8 cellular contexts compared by ENCODE assay signal in the genomic region with DNA sequence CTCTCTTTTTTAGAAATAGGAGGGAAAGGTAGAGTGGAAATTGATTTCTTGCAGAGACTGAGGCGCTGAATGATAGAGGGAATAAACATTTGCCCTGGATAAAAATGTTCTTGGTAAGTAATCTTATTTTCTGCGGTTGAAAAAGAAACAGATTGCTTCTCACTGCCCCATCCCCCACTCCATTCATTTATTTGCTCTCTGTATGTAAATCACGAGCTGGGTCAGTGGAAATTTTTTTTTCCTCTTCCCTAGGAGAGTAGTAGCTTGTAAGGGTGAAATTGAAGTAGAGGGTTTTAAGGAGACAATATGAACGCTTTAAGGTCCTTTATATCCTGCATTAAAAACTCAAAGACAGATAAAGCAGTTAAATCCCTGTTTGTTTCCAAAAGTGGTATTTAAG. TPM values are rescaled to one million over a fixed set of nuclear protein-coding genes. Genes with fewer than 3 reads are reported as not detected.
DNase-seq lines count a peak whose midpoint lies in the region; ATAC-seq, FAIRE-seq and TF ChIP-seq lines count a peak whose summit lies in the region.

No MANE protein-coding gene starts in this region.

- no peak for TF ChIP-seq EP300 in H1 (IDR thresholded peaks at IDR 0.05; ENCODE audit: borderline replicate concordance in 1 of 2, low read depth in 2 of 2, low read length in 2 of 2)

- DNase-seq in COR-L47 (lab: John Stamatoyannopoulos, UW): peak; percentile 32
- DNase-seq in NCI-H345 treated with DMSO at 0.1 percent for 48 hours (lab: John Stamatoyannopoulos, UW; ENCODE audit: unreplicated experiment): peak; percentile 65
- no peak for DNase-seq in H1 (ENCODE audit: low read depth in 1 of 2, low spot score in 2 of 2)
- no peak for DNase-seq in neuronal stem cell (ENCODE audit: low spot score)
- DNase-seq in SJCRH30: no peak
- DNase-seq in activated CD4-positive, CD25-positive, alpha-beta regulatory T cell (lab: John Stamatoyannopoulos, UW): no peak
- no peak for DNase-seq in activated effector memory CD4-positive, alpha-beta T cell treated with Interleukin-2 at 50 U/mL for 16 hours

- H2AFZ ChIP-seq in H1 (ENCODE audit: low read length): no peak overlapping the region; the same call in 1 of the 2 replicates
- peak overlapping the region; percentile 92 for H2AFZ ChIP-seq in neuronal stem cell (ENCODE audit: low read length)

- H2BK12ac ChIP-seq in H1 (ENCODE audit: low read depth, low read length) (no peak overlapping the region), neuronal stem cell (ENCODE audit: low read length) (no peak overlapping the region)

- H4K8ac ChIP-seq in H1 (ENCODE audit: extremely low read depth, insufficient read depth, low read length) (no peak overlapping the region), neuronal stem cell (ENCODE audit: low read depth, low read length) (no peak overlapping the region)

- H3K27me3 ChIP-seq in H1 (replicated peaks in 1 of 4; ENCODE audit: control insufficient read depth in 3 of 4, extremely low read depth in 1 of 4, insufficient read depth in 3 of 4, low read length in 3 of 4) (peaks cover 10 to 38% (median 20%) of the 10 kb centered on the region in 4 experiments), neuronal stem cell (ENCODE audit: control insufficient read depth in 3 of 3, insufficient read depth in 3 of 3, low read depth in 1 of 3, low read length in 3 of 3) (peaks cover 0 to 21% (median 0%) of the 10 kb centered on the region in 3 experiments), SJCRH30 (no peaks in the 10 kb centered on the region)

- peaks cover 12% of the 10 kb centered on the region; the same call in 1 of the 2 replicates for H3K23me2 ChIP-seq in H1 (ENCODE audit: low read depth, low read length)

- CTCF ChIA-PET in H1 (lab: Charles Lee; ENCODE audit: partially characterized antibody): interaction anchor here (0.6 to 1.2 kb wide), 5 partner anchors 9 to 98 kb away, joined by 3 read pairs; no protein-coding TSS in a partner anchor

- H2BK20ac ChIP-seq in H1 (ENCODE audit: low read length): no peak overlapping the region

- H4K91ac ChIP-seq in H1 (replicated peaks; ENCODE audit: insufficient read length, low read length): no peak overlapping the region
- no peak overlapping the region for H4K91ac ChIP-seq in neuronal stem cell (ENCODE audit: low read depth, low read length, poor library complexity)

- H3K14ac ChIP-seq in H1 (ENCODE audit: insufficient read length) (no peak overlapping the region), neuronal stem cell (ENCODE audit: low read length) (no peak overlapping the region)

- H3K79me2 ChIP-seq in H1 (ENCODE audit: control insufficient read depth in 1 of 2, insufficient read depth in 2 of 2, low read length in 2 of 2): no peaks in the 10 kb centered on the region

- H3K9ac ChIP-seq in H1 (replicated peaks in 1 of 4; ENCODE audit: extremely low read depth in 1 of 4, low read depth in 3 of 4, low read length in 3 of 4) (peak overlapping the region in 1 of 4 experiments; percentile 21; a peak in 1 of 7 replicates), neuronal stem cell (ENCODE audit: low read depth, low read length, poor library complexity) (no peak overlapping the region)

- no peak overlapping the region for H3K4ac ChIP-seq in H1 (replicated peaks; ENCODE audit: insufficient read length, low read depth, low read length)
- H3K4ac ChIP-seq in neuronal stem cell (ENCODE audit: low read length): no peak overlapping the region

- no peak for TF ChIP-seq CTCF in H1 (IDR thresholded peaks at IDR 0.05; ENCODE audit: control extremely low read depth in 1 of 3, insufficient read depth in 1 of 3, low read depth in 1 of 3, low read length in 3 of 3)

- 0% methylated on average over 4 of the region's 4 CpGs; no CpG with 5 or more reads in 1 of the 2 experiments for WGBS in H1 (ENCODE audit: extremely low coverage in 1 of 2, insufficient coverage in 1 of 2, insufficient read length in 1 of 2, insufficient replicate concordance in 2 of 2, low coverage in 1 of 2, low lambda C conversion rate in 2 of 2, missing lambda C conversion rate in 1 of 2), 2 experiments
- no CpG with 5 or more reads among the region's 4 CpGs for WGBS in neuronal stem cell (ENCODE audit: extremely low coverage in 2 of 2, insufficient read length in 2 of 2, insufficient replicate concordance in 1 of 2), 2 donors

- no peak for FAIRE-seq in H1 (lab: Jason Lieb, UNC)

- H2BK5ac ChIP-seq in H1 (ENCODE audit: low read depth, low read length) (no peak overlapping the region), neuronal stem cell (ENCODE audit: low read length) (no peak overlapping the region)

- no peak for TF ChIP-seq POLR2A in H1 (IDR thresholded peaks at IDR 0.05; ENCODE audit: control extremely low read depth in 1 of 2, low read depth in 2 of 2, low read length in 2 of 2)

- H3K18ac ChIP-seq in H1 (ENCODE audit: extremely low read depth, low read length) (no peak overlapping the region), neuronal stem cell (ENCODE audit: low read length) (no peak overlapping the region)

- H3K27ac ChIP-seq in H1 (ENCODE audit: low read depth, low read length): no peak overlapping the region
- no peak overlapping the region for H3K27ac ChIP-seq in neuronal stem cell (replicated peaks; ENCODE audit: low read length)
- H3K27ac ChIP-seq in SJCRH30: no peak overlapping the region

- H3K4me1 ChIP-seq in H1 (replicated peaks in 1 of 4; ENCODE audit: control insufficient read depth in 3 of 4, insufficient read depth in 4 of 4, low read length in 3 of 4) (peaks cover 2 to 10% (median 3%) of the 10 kb centered on the region in 4 experiments; a peak in 5 of 7 replicates), neuronal stem cell (ENCODE audit: control insufficient read depth in 2 of 2, insufficient read depth in 1 of 2, low read depth in 1 of 2, low read length in 2 of 2) (peaks cover 5 to 8% of the 10 kb centered on the region in 2 donors), SJCRH30 (no peaks in the 10 kb centered on the region)

- POLR2A ChIA-PET in H1 (lab: Charles Lee; ENCODE audit: partially characterized antibody): interaction anchor here (0.6 kb wide), 1 partner anchor 41 kb away, joined by 3 read pairs; no protein-coding TSS in a partner anchor

- peak overlapping the region; percentile 81 to 100 for H3K4me2 ChIP-seq in H1 (ENCODE audit: insufficient read depth in 1 of 2, low read depth in 2 of 2, low read length in 2 of 2)
- H3K4me2 ChIP-seq in neuronal stem cell (ENCODE audit: insufficient read depth, low read length, poor library complexity, severe bottlenecking): peak overlapping the region; percentile 55

- H3K9me3 ChIP-seq in H1 (ENCODE audit: insufficient read depth in 2 of 2, low read depth in 1 of 2, low read length in 1 of 2): no peaks in the 10 kb centered on the region
- no peaks in the 10 kb centered on the region for H3K9me3 ChIP-seq in neuronal stem cell (replicated peaks in 1 of 2; ENCODE audit: control insufficient read depth in 2 of 2, insufficient read depth in 1 of 2, low read depth in 1 of 2, low read length in 2 of 2)
- H3K9me3 ChIP-seq in SJCRH30 (replicated peaks): no peaks in the 10 kb centered on the region

- H2AK5ac ChIP-seq in H1 (ENCODE audit: low read depth, low read length): no peak overlapping the region
- no peak overlapping the region for H2AK5ac ChIP-seq in neuronal stem cell (ENCODE audit: low read depth, low read length)

- H3K4me3 ChIP-seq in H1 (ENCODE audit: extremely low read depth in 1 of 4, insufficient read depth in 2 of 4, low read depth in 3 of 4, low read length in 4 of 4) (peak overlapping the region; percentile 84 to 98 (median 87)), neuronal stem cell (ENCODE audit: low read length in 2 of 2) (peak overlapping the region; percentile 57 to 83), SJCRH30 (no peak overlapping the region)

- H2BK120ac ChIP-seq in H1 (replicated peaks; ENCODE audit: low read depth, low read length) (no peak overlapping the region), neuronal stem cell (ENCODE audit: low read depth, low read length) (no peak overlapping the region)

- H3K56ac ChIP-seq in H1 (replicated peaks; ENCODE audit: insufficient read length, low read depth, low read length): no peak overlapping the region

- no peak for ATAC-seq in HG03432 (IDR thresholded peaks at IDR 0.05; ENCODE audit: unreplicated experiment)

- TF ChIP-seq RAD21 in H1 (IDR thresholded peaks at IDR 0.05 in 1 of 2, conservative IDR thresholded peaks at IDR 0.05 in 1 of 2; ENCODE audit: low read depth in 2 of 2, low read length in 2 of 2): no peak

- H2BK15ac ChIP-seq in H1 (ENCODE audit: low read length) (no peak overlapping the region), neuronal stem cell (ENCODE audit: low read length) (no peak overlapping the region)

- no peak overlapping the region for H3K23ac ChIP-seq in H1 (ENCODE audit: insufficient read length)
- no peak overlapping the region for H3K23ac ChIP-seq in neuronal stem cell (ENCODE audit: low read depth, low read length, poor library complexity)

- H3K36me3 ChIP-seq in H1 (ENCODE audit: control insufficient read depth in 2 of 4, insufficient read depth in 4 of 4, low read length in 3 of 4) (no peaks in the 10 kb centered on the region), neuronal stem cell (replicated peaks in 1 of 2; ENCODE audit: control insufficient read depth in 2 of 2, insufficient read depth in 2 of 2, low read length in 2 of 2) (no peaks in the 10 kb centered on the region), SJCRH30 (no peaks in the 10 kb centered on the region)

- H4K20me1 ChIP-seq in H1 (replicated peaks in 1 of 2; ENCODE audit: control insufficient read depth in 1 of 2, insufficient read depth in 2 of 2, low read length in 2 of 2): no peaks in the 10 kb centered on the region

- H3K79me1 ChIP-seq in H1 (ENCODE audit: low read depth, low read length) (no peaks in the 10 kb centered on the region), neuronal stem cell (ENCODE audit: low read depth, low read length) (no peaks in the 10 kb centered on the region)

- H4K5ac ChIP-seq in H1 (ENCODE audit: insufficient read length, low read depth, low read length): no peak overlapping the region

TF ChIP-seq in H1, 55 proteins besides CTCF, POLR2A, EP300 and RAD21:
- peak; percentile 11 for TF ChIP-seq ASH2L (IDR thresholded peaks at IDR 0.05; ENCODE audit: low read length)
- TF ChIP-seq KDM5A (IDR thresholded peaks at IDR 0.05; ENCODE audit: low read length): no peak

RNA-seq across cellular contexts. Expression of a gene that starts 1.4 kb away (rescaled TPM):
- 0.36 TPM in 1 of 2 replicates, not detected in the other for total RNA-seq in H1 (2021; fragmentation: NEBNext Ultra II Directional; extraction: Animal tissue kit (Norgen Biotek cat#: 25700))
- polyA plus RNA-seq in H1 (2011; rRNA removed): 0.09 TPM in 1 of 2 replicates, not detected in the other
- polyA plus RNA-seq in H1 (2011; cell fraction: cytosol; rRNA removed): not detected
- not detected for polyA plus RNA-seq in H1 (2011; cell fraction: nucleus; rRNA removed)
- polyA plus RNA-seq in H1 (2012, experiment 1 of 2): not detected in 4 replicates
- polyA plus RNA-seq in H1 (2012, experiment 2 of 2): 0.59 TPM
- polyA plus RNA-seq in H1 (2013, experiment 1 of 2): not detected
- not detected for polyA plus RNA-seq in H1 (2013, experiment 2 of 2)
- polyA minus RNA-seq in H1 (2011; rRNA and poly(A)+ RNA removed): 0.28 TPM in 1 of 2 replicates, not detected in the other
- polyA minus RNA-seq in H1 (2011; cell fraction: cytosol; rRNA and poly(A)+ RNA removed): not detected
- polyA minus RNA-seq in H1 (2011; cell fraction: nucleus; rRNA and poly(A)+ RNA removed): not detected
- polyA plus RNA-seq in neuronal stem cell (2013, experiment 1 of 2): 0.10 TPM
- polyA plus RNA-seq in neuronal stem cell (2013, experiment 2 of 2): not detected
- not detected in 2 replicates for total RNA-seq in SJCRH30 (2014; rRNA removed; shearing (Covaris generic))

Comparison
In these comparisons a context has a peak if more than half of its experiments do, and no peak if none do; other contexts are left out.
1. DNase-seq: peak in COR-L47 (single experiment) and NCI-H345 treated with DMSO at 0.1 percent for 48 hours (single experiment); none in H1 (0 of 2), neuronal stem cell (single experiment), SJCRH30 (0 of 2), activated CD4-positive, CD25-positive, alpha-beta regulatory T cell (0 of 4) and activated effector memory CD4-positive, alpha-beta T cell treated with Interleukin-2 at 50 U/mL for 16 hours (single experiment).